ENCODE assay signal across 1 cellular context in the genomic region with DNA sequence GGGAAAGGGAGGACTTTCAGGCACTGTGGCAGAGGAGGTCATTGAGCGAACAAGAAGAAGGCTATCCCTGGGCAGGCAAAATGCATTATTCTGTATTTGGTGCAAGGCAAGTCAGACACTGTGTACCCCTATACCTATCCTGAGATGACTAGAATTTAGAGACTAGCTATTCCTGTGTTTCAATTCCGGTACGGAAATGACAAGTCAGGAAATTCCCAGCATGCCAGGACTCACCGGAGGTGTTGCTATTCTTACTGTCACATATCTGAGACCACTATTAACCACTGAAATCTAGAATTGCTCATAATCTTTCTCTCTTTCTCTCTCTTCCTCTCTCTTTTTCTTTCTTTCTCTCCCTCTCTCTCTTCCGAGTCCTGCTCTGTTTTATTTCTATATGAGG.
TF ChIP-seq lines count a peak whose summit lies in the region.

No MANE protein-coding gene starts in this region.

TF ChIP-seq in GM12878, 131 proteins besides CTCF, POLR2A, EP300 and RAD21 (continued from another document):
- TF ChIP-seq GABPA (IDR thresholded peaks at IDR 0.05; ENCODE audit: low read depth) = peak; percentile 39; the same call in 1 of the 2 replicates
- TF ChIP-seq TCF7 (IDR thresholded peaks at IDR 0.05; ENCODE audit: borderline replicate concordance) = no peak
- 0 out of 2 replicates have a peak, but pooled peaks have one; percentile 17 for TF ChIP-seq BMI1 (IDR thresholded peaks at IDR 0.05; ENCODE audit: borderline replicate concordance)
- peak; percentile 70 for TF ChIP-seq IKZF1 (conservative IDR thresholded peaks at IDR 0.05)
- no peak for TF ChIP-seq SRF (IDR thresholded peaks at IDR 0.05; ENCODE audit: low read depth in 2 of 2, low read length in 2 of 2)
- TF ChIP-seq, protein P1, sequence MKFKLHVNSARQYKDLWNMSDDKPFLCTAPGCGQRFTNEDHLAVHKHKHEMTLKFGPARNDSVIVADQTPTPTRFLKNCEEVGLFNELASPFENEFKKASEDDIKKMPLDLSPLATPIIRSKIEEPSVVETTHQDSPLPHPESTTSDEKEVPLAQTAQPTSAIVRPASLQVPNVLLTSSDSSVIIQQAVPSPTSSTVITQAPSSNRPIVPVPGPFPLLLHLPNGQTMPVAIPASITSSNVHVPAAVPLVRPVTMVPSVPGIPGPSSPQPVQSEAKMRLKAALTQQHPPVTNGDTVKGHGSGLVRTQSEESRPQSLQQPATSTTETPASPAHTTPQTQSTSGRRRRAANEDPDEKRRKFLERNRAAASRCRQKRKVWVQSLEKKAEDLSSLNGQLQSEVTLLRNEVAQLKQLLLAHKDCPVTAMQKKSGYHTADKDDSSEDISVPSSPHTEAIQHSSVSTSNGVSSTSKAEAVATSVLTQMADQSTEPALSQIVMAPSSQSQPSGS (IDR thresholded peaks at IDR 0.05; ENCODE audit: low read length) = peak; percentile 60; the same call in 1 of the 2 replicates
- no peak for TF ChIP-seq MYB (IDR thresholded peaks at IDR 0.05; ENCODE audit: borderline replicate concordance, low read depth, low read length)
- peak; percentile 76; the same call in 1 of the 2 replicates for TF ChIP-seq IRF4 (IDR thresholded peaks at IDR 0.05; ENCODE audit: low read depth, low read length)
- no peak for TF ChIP-seq ZNF217 (IDR thresholded peaks at IDR 0.05)
- no peak for TF ChIP-seq SIN3A (IDR thresholded peaks at IDR 0.05; ENCODE audit: low read depth, low read length)
- TF ChIP-seq JUNB (IDR thresholded peaks at IDR 0.05) = peak; percentile 81
- TF ChIP-seq IKZF2 (IDR thresholded peaks at IDR 0.05) = peak; percentile 62 to 73
- TF ChIP-seq MEF2A (IDR thresholded peaks at IDR 0.05; ENCODE audit: insufficient read depth, low read depth, low read length) = 0 out of 2 replicates have a peak, but pooled peaks have one; percentile 23
